In genomic region chr16:38941-39892, GRCh38 we compare ENCODE assay signal across 8 cellular contexts. TPM values are rescaled to one million over a fixed set of nuclear protein-coding genes. Genes with fewer than 3 reads are reported as not detected.
DNase-seq lines count a peak whose midpoint lies in the region; ATAC-seq and TF ChIP-seq lines count a peak whose summit lies in the region.
"Had no signal": no experiment of that assay in that cellular context is flagged by ENCODE, and none has a peak within 500 bp of the region (broad histone marks: within the 10 kb centered on the region; RNA-seq: fewer than 3 reads in every experiment).

No MANE protein-coding gene starts in this region.

- no peaks in the 10 kb centered on the region for H3K27me3 Mint-ChIP-seq in T-cell
- no peaks in the 10 kb centered on the region for H3K27me3 Mint-ChIP-seq in Caco-2 (ENCODE audit: insufficient read depth, unreplicated experiment)

- TF ChIP-seq CTCF in Caco-2 (IDR thresholded peaks at IDR 0.05; ENCODE audit: insufficient read depth in 1 of 2, low read depth in 1 of 2, low read length in 1 of 2, severe bottlenecking in 1 of 2, unreplicated experiment in 1 of 2) = no peak

- H3K27me3 ChIP-seq in effector memory CD4-positive, alpha-beta T cell (replicated peaks; ENCODE audit: control insufficient read depth, insufficient read depth, low read length, poor library complexity, severe bottlenecking) = no peaks in the 10 kb centered on the region
- H3K27me3 ChIP-seq in Caco-2 (replicated peaks; ENCODE audit: control insufficient read depth, insufficient read depth, low read length) = no peaks in the 10 kb centered on the region

- peaks cover 13% of the 10 kb centered on the region for H3K4me1 ChIP-seq in effector memory CD4-positive, alpha-beta T cell (ENCODE audit: control insufficient read depth, insufficient read depth, low read length, poor library complexity, severe bottlenecking)
- H3K4me1 ChIP-seq in Caco-2 = no peaks in the 10 kb centered on the region

- peak; percentile 87 for ATAC-seq in GM19351 (IDR thresholded peaks at IDR 0.05; ENCODE audit: unreplicated experiment)
- peak; percentile 70 for ATAC-seq in HG03159 (IDR thresholded peaks at IDR 0.05; ENCODE audit: unreplicated experiment)
- peak; percentile 85 to 97 (median 93) for ATAC-seq in T-cell (replicated peaks in 1 of 4)
- peak; percentile 75 for ATAC-seq in stimulated activated naive CD8-positive, alpha-beta T cell treated with anti-CD3 and anti-CD28 coated beads, Interleukin-15, Interleukin-2, amounts not matched to agents 100 U/mL and 50 U/mL, for 24 hours

- no peaks in the 10 kb centered on the region for H3K9me3 ChIP-seq in effector memory CD4-positive, alpha-beta T cell (ENCODE audit: control insufficient read depth, low read length)
- no peaks in the 10 kb centered on the region for H3K9me3 ChIP-seq in Caco-2

- peaks cover 4% of the 10 kb centered on the region for H3K36me3 ChIP-seq in effector memory CD4-positive, alpha-beta T cell (ENCODE audit: control insufficient read depth, insufficient read depth, low read length)
- H3K36me3 ChIP-seq in Caco-2 (ENCODE audit: control insufficient read depth, insufficient read depth, low read length) = no peaks in the 10 kb centered on the region; the same call in 1 of the 2 replicates

- H3K36me3 Mint-ChIP-seq in T-cell = peaks cover 27% of the 10 kb centered on the region
- H3K36me3 Mint-ChIP-seq in Caco-2 (ENCODE audit: insufficient read depth, unreplicated experiment) = peaks cover 51% of the 10 kb centered on the region

- H3K27ac Mint-ChIP-seq in T-cell = peak overlapping the region; percentile 77 to 79
- no peak overlapping the region for H3K27ac Mint-ChIP-seq in Caco-2 (ENCODE audit: unreplicated experiment)

- POLR2A ChIA-PET in T-cell (lab: Charles Lee) (interaction anchor here in 1 of 2 donors (0.6 kb wide), 1 partner anchor 27 kb away, joined by 3 read pairs; no protein-coding TSS in a partner anchor), Caco-2 (lab: Charles Lee) (interaction anchor here (0.7 kb wide), 2 partner anchors 325 to 362 kb away, joined by 8 to 10 read pairs; no protein-coding TSS in a partner anchor)

- intact Hi-C loops in Caco-2 (cut with micrococcal nuclease; ENCODE audit: unreplicated experiment) = no loop called here

- BruUV-seq in Caco-2 (replicated peaks; lab: Mats Ljungman, UMichigan) = no TSS peak

- no peak overlapping the region for H3K4me3 ChIP-seq in effector memory CD4-positive, alpha-beta T cell (ENCODE audit: insufficient read depth, low read depth, low read length, poor library complexity, severe bottlenecking)
- no peak overlapping the region for H3K4me3 ChIP-seq in Caco-2 (ENCODE audit: low read depth, low read length)

- peak overlapping the region in 1 of 3 donors; percentile 40 for H3K4me3 Mint-ChIP-seq in T-cell
- H3K4me3 Mint-ChIP-seq in Caco-2 (ENCODE audit: unreplicated experiment) = no peak overlapping the region

- peak in 31 of 34 experiments; percentile 10 to 56 (median 34) for DNase-seq in T-cell
- peak; percentile 29 to 58 (median 51) for DNase-seq in effector memory CD4-positive, alpha-beta T cell
- DNase-seq in stimulated activated naive CD8-positive, alpha-beta T cell treated with anti-CD3 and anti-CD28 coated beads, Interleukin-15, Interleukin-2, amounts not matched to agents 100 U/mL and 50 U/mL, for 24 hours = peak; percentile 50
- DNase-seq in Caco-2 = no peak
- DNase-seq in amygdala (lab: John Stamatoyannopoulos, UW) = no peak

- peak overlapping the region; percentile 16 for H3K27ac ChIP-seq in effector memory CD4-positive, alpha-beta T cell (ENCODE audit: insufficient read depth, low read length, poor library complexity, severe bottlenecking)

- peaks cover 34 to 55% (median 45%) of the 10 kb centered on the region in 3 donors for H3K4me1 Mint-ChIP-seq in T-cell
- no peaks in the 10 kb centered on the region for H3K4me1 Mint-ChIP-seq in Caco-2 (ENCODE audit: low read depth, unreplicated experiment)

- H3K9me3 Mint-ChIP-seq in T-cell (no peaks in the 10 kb centered on the region), Caco-2 (ENCODE audit: unreplicated experiment) (peaks cover 14% of the 10 kb centered on the region)

- CTCF ChIA-PET in T-cell (lab: Charles Lee) = interaction anchor here in 1 of 2 donors (0.5 to 0.9 kb wide), 3 partner anchors 58 to 286 kb away, joined by 3 to 8 read pairs (median 5); no protein-coding TSS in a partner anchor
- CTCF ChIA-PET in Caco-2 (lab: Charles Lee) = no interaction called here

RNA-seq across cellular contexts. Expression of gene POLR3K, which starts 14.2 kb away (rescaled TPM):
- total RNA-seq in T-cell (10 to 100 TPM; 11.1 to 24.3 (median 21.3) TPM), Caco-2 (2022) (29.3 and 32.4 TPM in 2 replicates)

RNA-seq across cellular contexts. Expression of gene SNRNP25, which starts 14.4 kb away (rescaled TPM):
- total RNA-seq in T-cell (10 to 100 TPM in 2 of 5 donors, 1 to 10 TPM in 3; 6.8 to 11.4 (median 9.0) TPM), Caco-2 (2022) (57.1 and 60.7 TPM in 2 replicates)

RNA-seq across cellular contexts. Expression of gene RHBDF1, which starts 33.2 kb away (rescaled TPM):
- total RNA-seq in T-cell (under 1 TPM; 0.19 to 0.93 (median 0.53) TPM), Caco-2 (2022) (62.3 and 65.8 TPM in 2 replicates)
- total RNA-seq: T-helper 2 cell treated with Interferon-gamma antibody and Interleukin-4, amounts not matched to agents 100 ng/mL and 5 ng/mL, for 36 hours had no signal

RNA-seq across cellular contexts. Expression of gene MPG, which starts 38.8 kb away (rescaled TPM):
- total RNA-seq in T-cell (10 to 100 TPM; 18.3 to 48.2 (median 38.7) TPM), Caco-2 (2022) (39.1 and 41.1 TPM in 2 replicates)

Comparison
In these comparisons a context has a peak if more than half of its experiments do, and no peak if none do; other contexts are left out.
1. DNase-seq: peak in T-cell (31 of 34), effector memory CD4-positive, alpha-beta T cell (3 of 3) and stimulated activated naive CD8-positive, alpha-beta T cell treated with anti-CD3 and anti-CD28 coated beads, Interleukin-15, Interleukin-2, amounts not matched to agents 100 U/mL and 50 U/mL, for 24 hours (single experiment); none in Caco-2 (0 of 2) and amygdala (0 of 56).
2. RNA of gene RHBDF1, which starts 33.2 kb away (total RNA-seq): 62.3 to 65.8 TPM in Caco-2; 0.19 to 0.93 TPM in T-cell; every median in the first group is over 10 times any median in the second.
3. Peak in every context shown above with its lines, with median percentiles within 50 percentile points of each other: ATAC-seq.